Comparison of ENCODE assay signal across 20 cellular contexts in genomic region chr4:152820073-152820472, GRCh38. TPM values are rescaled to one million over a fixed set of nuclear protein-coding genes. Genes with fewer than 3 reads are reported as not detected.
DNase-seq lines count a peak whose midpoint lies in the region; ATAC-seq, FAIRE-seq and TF ChIP-seq lines count a peak whose summit lies in the region.
"Had no signal": no experiment of that assay in that cellular context is flagged by ENCODE, and none has a peak within 500 bp of the region (broad histone marks: within the 10 kb centered on the region; RNA-seq: fewer than 3 reads in every experiment).

No MANE protein-coding gene starts in this region.

- H3K4me3 Mint-ChIP-seq in chondrocyte (ENCODE audit: unreplicated experiment) = no peak overlapping the region
- H3K4me3 Mint-ChIP-seq: B cell; CD4-positive, alpha-beta memory T cell had no signal

- H3K79me2 ChIP-seq in OCI-LY7 (ENCODE audit: insufficient read depth, low read depth, low read length) = no peaks in the 10 kb centered on the region

- no TSS peak for BruUV-seq in OCI-LY7 (replicated peaks; lab: Mats Ljungman, UMichigan)

- peaks cover 5% of the 10 kb centered on the region; the same call in 1 of the 2 replicates for H3K36me3 ChIP-seq in OCI-LY7 (ENCODE audit: insufficient read depth, low read length)
- H3K36me3 ChIP-seq: HAP-1, Peyer's patch had no signal

- TF ChIP-seq CTCF in GM12873 (IDR thresholded peaks at IDR 0.05; ENCODE audit: insufficient read depth, low read depth, low read length, missing control alignments) = peak; percentile 13
- peak; percentile 39; the same call in 1 of the 2 replicates for TF ChIP-seq CTCF in OCI-LY7 (conservative IDR thresholded peaks at IDR 0.05; ENCODE audit: low read length)
- peak; percentile 13 for TF ChIP-seq CTCF in chondrocyte (IDR thresholded peaks at IDR 0.05)

- H3K4me1 ChIP-seq in OCI-LY7 (ENCODE audit: insufficient read depth, low read length, poor library complexity, severe bottlenecking) = peaks cover 9% of the 10 kb centered on the region
- H3K4me1 ChIP-seq: HAP-1, Peyer's patch had no signal

- no peak overlapping the region for H3K27ac ChIP-seq in OCI-LY7 (ENCODE audit: low read depth, low read length, poor library complexity, severe bottlenecking)
- H3K27ac ChIP-seq: Peyer's patch, SK-N-MC had no signal

- intact Hi-C loops in OCI-LY7 (cut with micrococcal nuclease; ENCODE audit: unreplicated experiment) = no loop called here

- H3K27ac Mint-ChIP-seq in chondrocyte (ENCODE audit: unreplicated experiment) = no peak overlapping the region
- H3K27ac Mint-ChIP-seq: B cell had no signal

- peaks cover 25% of the 10 kb centered on the region for H3K9me3 Mint-ChIP-seq in chondrocyte (ENCODE audit: low read depth)

- H3K4me3 ChIP-seq in OCI-LY7 (ENCODE audit: low read depth, low read length, poor library complexity, severe bottlenecking) = no peak overlapping the region
- H3K4me3 ChIP-seq: HAP-1, Peyer's patch, SK-N-MC had no signal

- no peak overlapping the region for H2AFZ ChIP-seq in OCI-LY7 (ENCODE audit: low read length)

- no peak for DNase-seq in OCI-LY7 (ENCODE audit: low spot score)
- no peak for DNase-seq in chondrocyte (ENCODE audit: low spot score)
- DNase-seq in GM19239 (ENCODE audit: insufficient read length, low spot score) = no peak
- no peak for DNase-seq in Ammon's horn (ENCODE audit: low spot score)
- DNase-seq in NCI-H146 (lab: John Stamatoyannopoulos, UW) = no peak
- DNase-seq: CD4-positive, alpha-beta memory T cell; EL; KG1; NCI-H1417; NCI-H187 treated with DMSO at 0.1 percent for 48 hours; NCI-H226; NCI-H524 treated with DMSO at 0.1 percent for 48 hours; Peyer's patch had no signal

- CTCF ChIA-PET in OCI-LY7 (lab: Charles Lee; ENCODE audit: unreplicated experiment) = no interaction called here

- peaks cover 11% of the 10 kb centered on the region for H3K36me3 Mint-ChIP-seq in chondrocyte (ENCODE audit: low read depth)

- POLR2A ChIA-PET in OCI-LY7 (lab: Charles Lee) = no interaction called here

- H3K9me3 ChIP-seq in OCI-LY7 (ENCODE audit: low read length) = 0 out of 2 replicates have a peak, but pooled peaks cover 10% of the 10 kb centered on the region
- H3K9me3 ChIP-seq: Peyer's patch had no signal

- ATAC-seq in HG03097 (IDR thresholded peaks at IDR 0.05; ENCODE audit: low FRiP score, unreplicated experiment) = no peak
- ATAC-seq: Right ventricle myocardium inferior had no signal

- FAIRE-seq in GM19239 (lab: Jason Lieb, UNC) = no peak
- FAIRE-seq: GM12892 had no signal

- H3K27me3 Mint-ChIP-seq in chondrocyte (ENCODE audit: low read depth) = no peaks in the 10 kb centered on the region
- H3K27me3 Mint-ChIP-seq: B cell; CD4-positive, alpha-beta memory T cell had no signal

- no peaks in the 10 kb centered on the region for H4K20me1 ChIP-seq in OCI-LY7 (ENCODE audit: insufficient read depth, low read length)

- H3K9me2 ChIP-seq in OCI-LY7 (ENCODE audit: insufficient read depth, low read length) = no peaks in the 10 kb centered on the region

- peaks cover 14% of the 10 kb centered on the region for H3K4me1 Mint-ChIP-seq in chondrocyte (ENCODE audit: low read depth)

- H3K4me2 ChIP-seq in OCI-LY7 (ENCODE audit: low read length) = no peak overlapping the region

RNA-seq across cellular contexts. Expression of gene ARFIP1, which starts 40.3 kb away (rescaled TPM):
- total RNA-seq in OCI-LY7 (2014; rRNA removed; shearing (Covaris generic)) = 24.8 and 29.3 TPM in 2 replicates
- 19.0 and 27.0 TPM in 2 replicates for total RNA-seq in OCI-LY7 (2022)
- total RNA-seq in chondrocyte = 25.9 to 30.9 TPM (median 26.8 TPM) in 3 replicates

RNA-seq across cellular contexts. Expression of gene TIGD4, which starts 40.5 kb away (rescaled TPM):
- total RNA-seq in OCI-LY7 (2014; rRNA removed; shearing (Covaris generic)) = 1.1 and 1.5 TPM in 2 replicates
- 1.0 and 1.2 TPM in 2 replicates for total RNA-seq in OCI-LY7 (2022)
- 0.20 to 0.39 TPM (median 0.23 TPM) in 3 replicates for total RNA-seq in chondrocyte
- total RNA-seq: Right ventricle myocardium inferior had no signal
